1 cellular context compared by ENCODE assay signal in genomic region chr11:697028-697491, GRCh38.
TF ChIP-seq lines count a peak whose summit lies in the region.

No MANE protein-coding gene starts in this region.

TF ChIP-seq in liver, 16 proteins besides CTCF, POLR2A, EP300 and RAD21 (continued from another document):
- TF ChIP-seq REST (IDR thresholded peaks at IDR 0.05) (no peak), ATF3 (IDR thresholded peaks at IDR 0.05) (no peak), SP1 (IDR thresholded peaks at IDR 0.05) (no peak), GABPA (IDR thresholded peaks at IDR 0.05 in 1 of 2, conservative IDR thresholded peaks at IDR 0.05 in 1 of 2) (no peak), HNF4A (conservative IDR thresholded peaks at IDR 0.05) (no peak), EGR1 (IDR thresholded peaks at IDR 0.05; ENCODE audit: low read depth in 2 of 2) (no peak), FOXA1 (IDR thresholded peaks at IDR 0.05) (no peak), YY1 (IDR thresholded peaks at IDR 0.05) (no peak), FOXA2 (IDR thresholded peaks at IDR 0.05) (no peak)
